In the genomic region with DNA sequence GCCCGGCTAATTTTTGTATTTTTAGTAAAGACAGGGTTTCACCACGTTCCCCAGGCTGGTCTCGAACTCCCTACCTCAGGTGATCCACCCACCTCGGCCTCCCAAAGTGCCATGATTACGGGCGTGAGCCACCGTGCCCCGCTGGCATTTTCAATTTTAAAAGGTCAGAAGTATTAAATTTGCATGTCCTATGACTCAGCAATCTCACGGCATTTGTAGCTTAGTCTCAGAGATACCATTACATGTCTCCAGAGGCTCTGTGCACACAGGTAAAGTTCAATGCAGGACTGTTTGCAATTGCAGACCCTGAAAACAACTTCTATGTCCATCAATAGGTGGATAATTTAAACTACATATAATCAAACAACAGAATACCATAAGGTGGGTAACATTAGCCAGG, we compare ENCODE assay signal across 2 cellular contexts.
TF ChIP-seq lines count a peak whose summit lies in the region.

No MANE protein-coding gene starts in this region.

TF ChIP-seq in HepG2, 621 proteins besides CTCF, POLR2A, EP300 and RAD21:
- TF ChIP-seq NFE2L2 (IDR thresholded peaks at IDR 0.05; ENCODE audit: low read length) = peak; percentile 24; the same call in 1 of the 2 replicates
- TF ChIP-seq HMG20B (CRISPR knock-in tag; conservative IDR thresholded peaks at IDR 0.05) = no peak
- no peak for TF ChIP-seq STAG1 (CRISPR knock-in tag; IDR thresholded peaks at IDR 0.05)
- TF ChIP-seq ZNF614 (CRISPR knock-in tag; IDR thresholded peaks at IDR 0.05; ENCODE audit: borderline replicate concordance) = no peak

TF ChIP-seq in K562, 482 proteins besides CTCF, POLR2A, EP300 and RAD21:
- no peak for TF ChIP-seq ILK (tag; IDR thresholded peaks at IDR 0.05; ENCODE audit: borderline replicate concordance, low read depth)
- TF ChIP-seq TARDBP (IDR thresholded peaks at IDR 0.05) = no peak
- no peak for TF ChIP-seq MEF2D (tag; conservative IDR thresholded peaks at IDR 0.05; ENCODE audit: low read depth)
- TF ChIP-seq ZNF316 (IDR thresholded peaks at IDR 0.05) = peak; percentile 84
- TF ChIP-seq, protein P1, sequence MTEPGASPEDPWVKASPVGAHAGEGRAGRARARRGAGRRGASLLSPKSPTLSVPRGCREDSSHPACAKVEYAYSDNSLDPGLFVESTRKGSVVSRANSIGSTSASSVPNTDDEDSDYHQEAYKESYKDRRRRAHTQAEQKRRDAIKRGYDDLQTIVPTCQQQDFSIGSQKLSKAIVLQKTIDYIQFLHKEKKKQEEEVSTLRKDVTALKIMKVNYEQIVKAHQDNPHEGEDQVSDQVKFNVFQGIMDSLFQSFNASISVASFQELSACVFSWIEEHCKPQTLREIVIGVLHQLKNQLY (CRISPR knock-in tag; conservative IDR thresholded peaks at IDR 0.05) = no peak
- peak; percentile 72 for TF ChIP-seq C11orf30 (IDR thresholded peaks at IDR 0.05; ENCODE audit: low read depth)
- TF ChIP-seq, protein P2, sequence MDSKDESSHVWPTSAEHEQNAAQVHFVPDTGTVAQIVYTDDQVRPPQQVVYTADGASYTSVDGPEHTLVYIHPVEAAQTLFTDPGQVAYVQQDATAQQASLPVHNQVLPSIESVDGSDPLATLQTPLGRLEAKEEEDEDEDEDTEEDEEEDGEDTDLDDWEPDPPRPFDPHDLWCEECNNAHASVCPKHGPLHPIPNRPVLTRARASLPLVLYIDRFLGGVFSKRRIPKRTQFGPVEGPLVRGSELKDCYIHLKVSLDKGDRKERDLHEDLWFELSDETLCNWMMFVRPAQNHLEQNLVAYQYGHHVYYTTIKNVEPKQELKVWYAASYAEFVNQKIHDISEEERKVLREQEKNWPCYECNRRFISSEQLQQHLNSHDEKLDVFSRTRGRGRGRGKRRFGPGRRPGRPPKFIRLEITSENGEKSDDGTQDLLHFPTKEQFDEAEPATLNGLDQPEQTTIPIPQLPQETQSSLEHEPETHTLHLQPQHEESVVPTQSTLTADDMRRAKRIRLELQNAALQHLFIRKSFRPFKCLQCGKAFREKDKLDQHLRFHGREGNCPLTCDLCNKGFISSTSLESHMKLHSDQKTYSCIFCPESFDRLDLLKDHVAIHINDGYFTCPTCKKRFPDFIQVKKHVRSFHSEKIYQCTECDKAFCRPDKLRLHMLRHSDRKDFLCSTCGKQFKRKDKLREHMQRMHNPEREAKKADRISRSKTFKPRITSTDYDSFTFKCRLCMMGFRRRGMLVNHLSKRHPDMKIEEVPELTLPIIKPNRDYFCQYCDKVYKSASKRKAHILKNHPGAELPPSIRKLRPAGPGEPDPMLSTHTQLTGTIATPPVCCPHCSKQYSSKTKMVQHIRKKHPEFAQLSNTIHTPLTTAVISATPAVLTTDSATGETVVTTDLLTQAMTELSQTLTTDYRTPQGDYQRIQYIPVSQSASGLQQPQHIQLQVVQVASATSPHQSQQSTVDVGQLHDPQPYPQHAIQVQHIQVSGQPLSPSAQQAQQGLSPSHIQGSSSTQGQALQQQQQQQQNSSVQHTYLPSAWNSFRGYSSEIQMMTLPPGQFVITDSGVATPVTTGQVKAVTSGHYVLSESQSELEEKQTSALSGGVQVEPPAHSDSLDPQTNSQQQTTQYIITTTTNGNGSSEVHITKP (IDR thresholded peaks at IDR 0.05; ENCODE audit: partially characterized antibody) = no peak
- TF ChIP-seq NFE2L1 (tag; IDR thresholded peaks at IDR 0.05; ENCODE audit: borderline replicate concordance, low read depth) = peak; percentile 57; the same call in 1 of the 2 replicates
- no peak for TF ChIP-seq SMAD4 (CRISPR knock-in tag; conservative IDR thresholded peaks at IDR 0.05)
- TF ChIP-seq BCOR (IDR thresholded peaks at IDR 0.05) = no peak
- TF ChIP-seq SRSF3 (IDR thresholded peaks at IDR 0.05; ENCODE audit: insufficient read depth, low read length) = no peak
- no peak for TF ChIP-seq FOXK2 (conservative IDR thresholded peaks at IDR 0.05 in 1 of 2, IDR thresholded peaks at IDR 0.05 in 1 of 2; ENCODE audit: low read depth in 2 of 2)
- TF ChIP-seq ZNF12 (CRISPR knock-in tag; IDR thresholded peaks at IDR 0.05) = no peak
- no peak for TF ChIP-seq RBM34 (IDR thresholded peaks at IDR 0.05; ENCODE audit: borderline replicate concordance, insufficient read depth, low read length)
- TF ChIP-seq MAFG (tag; conservative IDR thresholded peaks at IDR 0.05) = peak; percentile 78
- TF ChIP-seq MAFF (IDR thresholded peaks at IDR 0.05; ENCODE audit: low read length) = peak; percentile 48
- peak; percentile 81 for TF ChIP-seq NFE2 (IDR thresholded peaks at IDR 0.05; ENCODE audit: low read depth)
- TF ChIP-seq, protein P3, sequence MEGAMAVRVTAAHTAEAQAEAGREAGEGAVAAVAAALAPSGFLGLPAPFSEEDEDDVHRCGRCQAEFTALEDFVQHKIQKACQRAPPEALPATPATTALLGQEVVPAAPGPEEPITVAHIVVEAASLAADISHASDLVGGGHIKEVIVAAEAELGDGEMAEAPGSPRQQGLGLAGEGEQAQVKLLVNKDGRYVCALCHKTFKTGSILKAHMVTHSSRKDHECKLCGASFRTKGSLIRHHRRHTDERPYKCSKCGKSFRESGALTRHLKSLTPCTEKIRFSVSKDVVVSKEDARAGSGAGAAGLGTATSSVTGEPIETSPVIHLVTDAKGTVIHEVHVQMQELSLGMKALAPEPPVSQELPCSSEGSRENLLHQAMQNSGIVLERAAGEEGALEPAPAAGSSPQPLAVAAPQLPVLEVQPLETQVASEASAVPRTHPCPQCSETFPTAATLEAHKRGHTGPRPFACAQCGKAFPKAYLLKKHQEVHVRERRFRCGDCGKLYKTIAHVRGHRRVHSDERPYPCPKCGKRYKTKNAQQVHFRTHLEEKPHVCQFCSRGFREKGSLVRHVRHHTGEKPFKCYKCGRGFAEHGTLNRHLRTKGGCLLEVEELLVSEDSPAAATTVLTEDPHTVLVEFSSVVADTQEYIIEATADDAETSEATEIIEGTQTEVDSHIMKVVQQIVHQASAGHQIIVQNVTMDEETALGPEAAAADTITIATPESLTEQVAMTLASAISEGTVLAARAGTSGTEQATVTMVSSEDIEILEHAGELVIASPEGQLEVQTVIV (CRISPR knock-in tag; IDR thresholded peaks at IDR 0.05; ENCODE audit: borderline replicate concordance) = no peak
- TF ChIP-seq MAFK (IDR thresholded peaks at IDR 0.05; ENCODE audit: low read length) = peak; percentile 59; the same call in 1 of the 2 replicates
- TF ChIP-seq TGIF2 (CRISPR knock-in tag; IDR thresholded peaks at IDR 0.05) = no peak
- no peak for TF ChIP-seq BDP1 (IDR thresholded peaks at IDR 0.05; ENCODE audit: insufficient read depth, insufficient read length)
- TF ChIP-seq CBFA2T2 (conservative IDR thresholded peaks at IDR 0.05) = no peak
TF ChIP-seq in K562: peak in this region for 7.
